28 cellular contexts compared by ENCODE assay signal in genomic region chrX:53031380-53031779, GRCh38. TPM values are rescaled to one million over a fixed set of nuclear protein-coding genes. Genes with fewer than 3 reads are reported as not detected.
"Had no signal": no experiment of that assay in that cellular context is flagged by ENCODE, and none has a peak within 500 bp of the region (broad histone marks: within the 10 kb centered on the region; RNA-seq: fewer than 3 reads in every experiment).

No MANE protein-coding gene starts in this region.

- ATAC-seq: activated naive CD4-positive, alpha-beta T cell treated with anti-CD3 and anti-CD28 coated beads, Interleukin-2, amount 50 U/mL, for 72 hours; activated T-cell treated with anti-CD3 and anti-CD28 coated beads, Interleukin-2, amount 50 U/mL, for 72 hours; gastroesophageal sphincter; heart right ventricle had no signal

- H3K4me1 Mint-ChIP-seq: activated CD4-positive, alpha-beta memory T cell treated with anti-CD3 and anti-CD28 coated beads, Interleukin-2, amount 10 ng/mL, durations not matched to agents 7 days and 5 days; activated CD4-positive, alpha-beta T cell treated with anti-CD3 and anti-CD28 coated beads, Interleukin-2, amount 10 ng/mL, durations not matched to agents 7 days and 5 days; activated naive CD4-positive, alpha-beta T cell treated with anti-CD3 and anti-CD28 coated beads, Interleukin-2, amount 10 ng/mL, durations not matched to agents 7 days and 5 days; activated naive CD8-positive, alpha-beta T cell treated with anti-CD3 and anti-CD28 coated beads, Interleukin-2, amount 10 ng/mL, durations not matched to agents 7 days and 5 days; central memory CD8-positive, alpha-beta T cell had no signal

- H3K9me3 ChIP-seq: esophagus squamous epithelium, gastroesophageal sphincter, heart right ventricle had no signal

- H3K27me3 ChIP-seq: brain microvascular endothelial cell, esophagus squamous epithelium, gastroesophageal sphincter had no signal

- H3K36me3 Mint-ChIP-seq: activated naive CD4-positive, alpha-beta T cell treated with anti-CD3 and anti-CD28 coated beads, Interleukin-2, amount 10 ng/mL, durations not matched to agents 7 days and 5 days; activated naive CD4-positive, alpha-beta T cell treated with anti-CD3 and anti-CD28 coated beads, Interleukin-2, amount 50 U/mL, for 72 hours; activated naive CD8-positive, alpha-beta T cell treated with anti-CD3 and anti-CD28 coated beads, Interleukin-2, amount 10 ng/mL, durations not matched to agents 7 days and 5 days had no signal

- H3K27ac ChIP-seq: brain microvascular endothelial cell, coronary artery, dorsolateral prefrontal cortex, esophagus squamous epithelium, gastroesophageal sphincter, heart right ventricle had no signal

- H3K27ac Mint-ChIP-seq: activated CD4-positive, alpha-beta memory T cell treated with anti-CD3 and anti-CD28 coated beads, Interleukin-2, amount 10 ng/mL, durations not matched to agents 7 days and 5 days; activated CD4-positive, alpha-beta T cell treated with anti-CD3 and anti-CD28 coated beads, Interleukin-2, amount 10 ng/mL, durations not matched to agents 7 days and 5 days; activated naive CD4-positive, alpha-beta T cell treated with anti-CD3 and anti-CD28 coated beads, Interleukin-2, amount 10 ng/mL, durations not matched to agents 7 days and 5 days; activated naive CD4-positive, alpha-beta T cell treated with anti-CD3 and anti-CD28 coated beads, Interleukin-2, amount 50 U/mL, for 72 hours; activated naive CD8-positive, alpha-beta T cell treated with anti-CD3 and anti-CD28 coated beads, Interleukin-2, amount 10 ng/mL, durations not matched to agents 7 days and 5 days; activated T-cell treated with anti-CD3 and anti-CD28 coated beads, Interleukin-2, amount 50 U/mL, for 24 hours; activated T-cell treated with anti-CD3 and anti-CD28 coated beads, Interleukin-2, amount 50 U/mL, for 72 hours; dendritic cell treated with granulocyte-macrophage colony-stimulating factor and Interleukin-4, amounts not matched to agents 40 ng/mL and 50 ng/mL, for 4 days had no signal

- H3K9me3 Mint-ChIP-seq: activated CD4-positive, alpha-beta memory T cell treated with anti-CD3 and anti-CD28 coated beads, Interleukin-2, amount 10 ng/mL, durations not matched to agents 7 days and 5 days; activated CD4-positive, alpha-beta T cell treated with anti-CD3 and anti-CD28 coated beads, Interleukin-2, amount 10 ng/mL, durations not matched to agents 7 days and 5 days; activated naive CD4-positive, alpha-beta T cell treated with anti-CD3 and anti-CD28 coated beads, Interleukin-2, amount 10 ng/mL, durations not matched to agents 7 days and 5 days; activated naive CD4-positive, alpha-beta T cell treated with anti-CD3 and anti-CD28 coated beads, Interleukin-2, amount 50 U/mL, for 72 hours; activated naive CD8-positive, alpha-beta T cell treated with anti-CD3 and anti-CD28 coated beads, Interleukin-2, amount 10 ng/mL, durations not matched to agents 7 days and 5 days; activated T-cell treated with anti-CD3 and anti-CD28 coated beads, Interleukin-2, amount 50 U/mL, for 24 hours; activated T-cell treated with anti-CD3 and anti-CD28 coated beads, Interleukin-2, amount 50 U/mL, for 72 hours; central memory CD8-positive, alpha-beta T cell; dendritic cell treated with granulocyte-macrophage colony-stimulating factor and Interleukin-4, amounts not matched to agents 40 ng/mL and 50 ng/mL, for 4 days had no signal

- H3K4me3 ChIP-seq: coronary artery, dorsolateral prefrontal cortex, esophagus squamous epithelium, gastroesophageal sphincter, heart right ventricle had no signal

- H3K4me3 Mint-ChIP-seq: activated CD4-positive, alpha-beta memory T cell treated with anti-CD3 and anti-CD28 coated beads, Interleukin-2, amount 10 ng/mL, durations not matched to agents 7 days and 5 days; activated CD4-positive, alpha-beta T cell treated with anti-CD3 and anti-CD28 coated beads, Interleukin-2, amount 10 ng/mL, durations not matched to agents 7 days and 5 days; activated naive CD4-positive, alpha-beta T cell treated with anti-CD3 and anti-CD28 coated beads, Interleukin-2, amount 10 ng/mL, durations not matched to agents 7 days and 5 days; activated naive CD8-positive, alpha-beta T cell treated with anti-CD3 and anti-CD28 coated beads, Interleukin-2, amount 10 ng/mL, durations not matched to agents 7 days and 5 days; activated T-cell treated with anti-CD3 and anti-CD28 coated beads, Interleukin-2, amount 50 U/mL, for 24 hours; activated T-cell treated with anti-CD3 and anti-CD28 coated beads, Interleukin-2, amount 50 U/mL, for 72 hours; central memory CD8-positive, alpha-beta T cell; dendritic cell treated with granulocyte-macrophage colony-stimulating factor and Interleukin-4, amounts not matched to agents 40 ng/mL and 50 ng/mL, for 4 days had no signal

- H3K36me3 ChIP-seq: brain microvascular endothelial cell, esophagus squamous epithelium, gastroesophageal sphincter, heart right ventricle had no signal

- H3K4me1 ChIP-seq: esophagus squamous epithelium, gastroesophageal sphincter, heart right ventricle had no signal

- DNase-seq: activated CD4-positive, alpha-beta memory T cell treated with anti-CD3 and anti-CD28 coated beads, Interleukin-2, amount 10 ng/mL, durations not matched to agents 7 days and 5 days; activated CD4-positive, alpha-beta T cell treated with anti-CD3 and anti-CD28 coated beads for 1 hour; activated CD4-positive, alpha-beta T cell treated with anti-CD3 and anti-CD28 coated beads for 4 hours; activated CD4-positive, alpha-beta T cell treated with anti-CD3 and anti-CD28 coated beads, Interleukin-2, amount 10 ng/mL, durations not matched to agents 7 days and 5 days; activated CD4-positive, alpha-beta T cell treated with anti-CD3 and anti-CD28 coated beads, Interleukin-2, amount 50 U/mL, for 4 hours; activated CD8-positive, alpha-beta memory T cell treated with anti-CD3 and anti-CD28 coated beads, Interleukin-2, amount 50 U/mL, for 48 hours; activated gamma-delta T cell; activated naive CD4-positive, alpha-beta T cell; activated naive CD4-positive, alpha-beta T cell treated with anti-CD3 and anti-CD28 coated beads, Interleukin-2, amount 10 ng/mL, durations not matched to agents 7 days and 5 days; activated naive CD8-positive, alpha-beta T cell treated with anti-CD3 and anti-CD28 coated beads, Interleukin-2, amount 10 ng/mL, durations not matched to agents 7 days and 5 days; activated T-cell treated with anti-CD3 and anti-CD28 coated beads for 4 hours; activated T-cell treated with anti-CD3 and anti-CD28 coated beads, Interleukin-2, amount 50 U/mL, for 24 hours; activated T-cell treated with anti-CD3 and anti-CD28 coated beads, Interleukin-2, amount 50 U/mL, for 72 hours; brain microvascular endothelial cell; dorsolateral prefrontal cortex; effector memory CD4-positive, alpha-beta T cell; erythroblast; esophagus squamous epithelium; foreskin melanocyte; heart right ventricle; T-helper 2 cell had no signal

RNA-seq across cellular contexts. Expression of gene GPR173, which starts 17.2 kb away (rescaled TPM):
- total RNA-seq: activated CD4-positive, alpha-beta memory T cell treated with anti-CD3 and anti-CD28 coated beads, Interleukin-2, amount 10 ng/mL, durations not matched to agents 7 days and 5 days; activated CD4-positive, alpha-beta T cell treated with anti-CD3 and anti-CD28 coated beads, Interleukin-2, amount 10 ng/mL, durations not matched to agents 7 days and 5 days; bronchial epithelial cell; T-helper 1 cell treated with Interleukin-12 subunit alpha and Interleukin-12 subunit beta and Interleukin-4 antibody, amounts not matched to agents 30 ng/mL and 1 ng/mL, for 36 hours had no signal
